In genomic region chr6:33314515-33314942, GRCh38 we compare ENCODE assay signal across 8 cellular contexts. TPM values are rescaled to one million over a fixed set of nuclear protein-coding genes. Genes with fewer than 3 reads are reported as not detected.
DNase-seq lines count a peak whose midpoint lies in the region; ATAC-seq and TF ChIP-seq lines count a peak whose summit lies in the region.

No MANE protein-coding gene starts in this region.

- H3K4me3 ChIP-seq in ascending aorta (peak overlapping the region; percentile 60 to 82), retinal pigment epithelial cell (ENCODE audit: low read length) (peak overlapping the region; percentile 91)

- peak; percentile 26 for DNase-seq in DMS79 (lab: John Stamatoyannopoulos, UW)
- DNase-seq in SW480 (ENCODE audit: low spot score) = peak; percentile 58
- peak in 1 of 2 donors; percentile 87 for DNase-seq in ascending aorta (ENCODE audit: low spot score in 2 of 2)
- peak; percentile 84 for DNase-seq in hepatic stellate cell (ENCODE audit: low spot score)
- DNase-seq in retinal pigment epithelial cell (ENCODE audit: low read depth) = no peak
- DNase-seq in globus pallidus (ENCODE audit: low spot score) = no peak

- H3K27me3 ChIP-seq in ascending aorta = no peaks in the 10 kb centered on the region

- H3K4me1 ChIP-seq in ascending aorta = peaks cover 0 to 36% of the 10 kb centered on the region in 2 donors

- intact Hi-C loops in ascending aorta (cut with DNase I) = loop anchor here (10.0 kb wide), 1 partner anchor 1650 kb away; the partner anchor contains the start of genes C6orf47, CSNK2B, GPANK1 and LY6G5B

- H3K9me3 ChIP-seq in KOPT-K1 (ENCODE audit: insufficient read depth, low read length, poor library complexity, severe bottlenecking) (no peaks in the 10 kb centered on the region), ascending aorta (no peaks in the 10 kb centered on the region)

- TF ChIP-seq CTCF in ascending aorta (IDR thresholded peaks at IDR 0.05) (no peak), retinal pigment epithelial cell (conservative IDR thresholded peaks at IDR 0.05; ENCODE audit: low read depth, low read length) (no peak)

- no peak for ATAC-seq in GM21786 (IDR thresholded peaks at IDR 0.05; ENCODE audit: unreplicated experiment)

- peak overlapping the region; percentile 99 for H3K27ac ChIP-seq in KOPT-K1 (ENCODE audit: low read depth, low read length, poor library complexity, severe bottlenecking)
- H3K27ac ChIP-seq in ascending aorta = peak overlapping the region; percentile 87 to 97

- H3K36me3 ChIP-seq in KOPT-K1 (ENCODE audit: insufficient read depth, low read length) = peaks cover 38% of the 10 kb centered on the region
- peaks cover 11 to 14% of the 10 kb centered on the region in 2 donors for H3K36me3 ChIP-seq in ascending aorta

RNA-seq across cellular contexts. Expression of gene TAPBP, which starts 0.7 kb away (rescaled TPM):
- total RNA-seq in ascending aorta = 185 TPM

RNA-seq across cellular contexts. Expression of gene ZBTB22, which starts 3.0 kb away (rescaled TPM):
- 35.5 TPM for total RNA-seq in ascending aorta

RNA-seq across cellular contexts. Expression of gene DAXX, which starts 8.2 kb away (rescaled TPM):
- total RNA-seq in ascending aorta = 44.8 TPM

RNA-seq across cellular contexts. Expression of gene RGL2, which starts 15.8 kb away (rescaled TPM):
- total RNA-seq in ascending aorta = 63.9 TPM

RNA-seq across cellular contexts. Expression of gene PFDN6, which starts 25.1 kb away (rescaled TPM):
- 11.3 TPM for total RNA-seq in ascending aorta

Comparison
In these comparisons a context has a peak if more than half of its experiments do, and no peak if none do; other contexts are left out.
1. DNase-seq: peak in DMS79 (single experiment), SW480 (single experiment) and hepatic stellate cell (single experiment); none in retinal pigment epithelial cell (single experiment) and globus pallidus (single experiment).